In the genomic region with DNA sequence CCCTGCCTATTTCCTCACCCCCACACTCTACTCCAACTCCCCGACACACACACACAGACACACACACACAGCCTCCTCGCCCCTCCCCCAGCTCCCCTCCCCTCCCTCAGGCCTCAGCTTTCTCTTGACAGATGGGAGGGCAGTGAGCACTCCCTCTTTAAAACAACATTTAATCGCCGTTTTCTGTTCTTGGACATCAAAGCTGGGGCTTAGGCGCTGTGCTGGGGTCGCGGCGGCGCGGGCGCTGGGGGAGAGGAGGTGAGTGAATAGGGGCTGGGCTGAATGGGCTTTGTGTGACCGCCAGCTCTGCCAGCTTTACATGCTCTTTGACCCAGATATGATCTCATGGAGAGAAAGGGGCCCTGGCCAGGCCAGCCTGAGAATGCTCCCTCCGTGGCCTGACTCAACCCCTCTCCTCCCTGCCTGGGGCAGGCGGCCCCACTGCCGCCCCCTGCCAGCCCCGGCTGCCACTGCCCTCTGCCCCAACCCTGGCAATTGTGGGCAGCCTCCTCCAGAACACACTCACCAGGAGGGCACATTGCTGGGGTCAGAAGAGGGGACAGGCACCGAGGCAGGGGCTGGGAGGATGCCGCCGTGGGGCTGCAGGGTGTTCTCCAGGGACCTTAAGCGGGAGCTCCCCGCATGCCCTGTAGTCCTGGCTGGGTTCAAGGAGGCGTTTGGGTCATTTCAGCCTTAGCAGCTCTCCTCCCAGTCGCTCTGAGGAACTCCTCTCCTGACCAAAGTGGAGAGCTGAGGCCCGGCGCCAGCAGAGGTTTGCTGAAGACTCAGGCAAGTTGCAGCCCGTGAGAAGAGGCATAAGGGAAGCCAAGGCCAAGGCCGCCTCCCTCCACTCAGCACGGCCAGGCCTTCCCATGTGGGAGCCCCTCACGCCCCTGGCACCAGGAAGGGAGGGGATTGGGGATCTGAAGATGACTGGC, we compare ENCODE assay signal across 10 cellular contexts. TPM values are rescaled to one million over a fixed set of nuclear protein-coding genes. Genes with fewer than 3 reads are reported as not detected.
A peak's percentile ranks its signal among the peaks of the same experiment; 100 is the strongest.
DNase-seq lines count a peak whose midpoint lies in the region; ATAC-seq and TF ChIP-seq lines count a peak whose summit lies in the region.
"Had no signal": no experiment of that assay in that cellular context is flagged by ENCODE, and none has a peak within 500 bp of the region (broad histone marks: within the 10 kb centered on the region; RNA-seq: fewer than 3 reads in every experiment).

No MANE protein-coding gene starts in this region.

- peaks cover 0 to 41% (median 0%) of the 10 kb centered on the region in 11 experiments; a peak in 4 of 22 replicates for H4K20me1 ChIP-seq in BLaER1 treated with 17β-estradiol and CSF1 and Interleukin-3, amounts not matched to agents 10 nM and 100 nM
- no peaks in the 10 kb centered on the region for H4K20me1 ChIP-seq in Karpas-422 (ENCODE audit: insufficient read depth, low read depth, low read length)

- DNase-seq in adipocyte (ENCODE audit: low read depth) (peak; percentile 59), left ventricle myocardium inferior (peak; percentile 72), pons (ENCODE audit: low spot score) (peak; percentile 19), Karpas-422 (no peak), midbrain (lab: John Stamatoyannopoulos, UW) (no peak), NCI-H2196 treated with DMSO at 0.1 percent for 48 hours (lab: John Stamatoyannopoulos, UW; ENCODE audit: unreplicated experiment) (no peak)
- DNase-seq: activated effector memory CD4-positive, alpha-beta T cell treated with Interleukin-2 at 50 U/mL for 16 hours had no signal

- H2AFZ ChIP-seq in Karpas-422 (ENCODE audit: low read length): no peak overlapping the region

- no peaks in the 10 kb centered on the region for H3K27me3 ChIP-seq in BLaER1 treated with 17β-estradiol and CSF1 and Interleukin-3, amounts not matched to agents 10 nM and 100 nM
- no peaks in the 10 kb centered on the region for H3K27me3 ChIP-seq in adipocyte (replicated peaks; ENCODE audit: control insufficient read depth, insufficient read depth, low read length)
- no peaks in the 10 kb centered on the region for H3K27me3 ChIP-seq in left ventricle myocardium inferior (ENCODE audit: low read depth)
- H3K27me3 ChIP-seq in Karpas-422 (ENCODE audit: low read length): no peaks in the 10 kb centered on the region

- no peaks in the 10 kb centered on the region for H3K9me3 ChIP-seq in BLaER1 treated with 17β-estradiol and CSF1 and Interleukin-3, amounts not matched to agents 10 nM and 100 nM (replicated peaks in 1 of 11)
- H3K9me3 ChIP-seq in adipocyte (ENCODE audit: control insufficient read depth, low read length): no peaks in the 10 kb centered on the region
- no peaks in the 10 kb centered on the region for H3K9me3 ChIP-seq in left ventricle myocardium inferior (replicated peaks)
- no peaks in the 10 kb centered on the region for H3K9me3 ChIP-seq in Karpas-422 (ENCODE audit: low read length)

- no peaks in the 10 kb centered on the region for H3K79me2 ChIP-seq in Karpas-422 (ENCODE audit: low read length)

- H3K4me3 ChIP-seq in BLaER1 treated with 17β-estradiol and CSF1 and Interleukin-3, amounts not matched to agents 10 nM and 100 nM: no peak overlapping the region
- peak overlapping the region; percentile 66 for H3K4me3 ChIP-seq in adipocyte (ENCODE audit: low read length)
- peak overlapping the region; percentile 55 for H3K4me3 ChIP-seq in left ventricle myocardium inferior
- H3K4me3 ChIP-seq in Karpas-422 (ENCODE audit: low read length): no peak overlapping the region

- H3K4me2 ChIP-seq in BLaER1 treated with 17β-estradiol and CSF1 and Interleukin-3, amounts not matched to agents 10 nM and 100 nM: peak overlapping the region in 8 of 11 experiments; percentile 11 to 59 (median 42); a peak in 11 of 22 replicates
- no peak overlapping the region for H3K4me2 ChIP-seq in Karpas-422 (ENCODE audit: low read depth, low read length, poor library complexity, severe bottlenecking)

- peaks cover 6 to 36% (median 20%) of the 10 kb centered on the region in 10 experiments; a peak in 16 of 20 replicates for H3K4me1 ChIP-seq in BLaER1 treated with 17β-estradiol and CSF1 and Interleukin-3, amounts not matched to agents 10 nM and 100 nM
- H3K4me1 ChIP-seq in adipocyte (ENCODE audit: control insufficient read depth, insufficient read depth, low read length) (peaks cover 67% of the 10 kb centered on the region), left ventricle myocardium inferior (peaks cover 85% of the 10 kb centered on the region), Karpas-422 (ENCODE audit: low read length) (peaks cover 7% of the 10 kb centered on the region)

- intact Hi-C loops in left ventricle myocardium inferior (cut with micrococcal nuclease): loop anchor here (2.0 to 10.0 kb wide), 2 partner anchors 83 to 229 kb away; no protein-coding TSS in a partner anchor

- H3K36me3 ChIP-seq in BLaER1 treated with 17β-estradiol and CSF1 and Interleukin-3, amounts not matched to agents 10 nM and 100 nM: no peaks in the 10 kb centered on the region
- H3K36me3 ChIP-seq in adipocyte (ENCODE audit: control insufficient read depth, insufficient read depth, low read length, severe bottlenecking): peaks cover 38% of the 10 kb centered on the region
- H3K36me3 ChIP-seq in left ventricle myocardium inferior: peaks cover 22% of the 10 kb centered on the region
- H3K36me3 ChIP-seq in Karpas-422 (ENCODE audit: insufficient read depth, low read length): no peaks in the 10 kb centered on the region

- no peaks in the 10 kb centered on the region for H3K9me2 ChIP-seq in Karpas-422 (replicated peaks; ENCODE audit: insufficient read depth, low read length)

- no peak overlapping the region for H3K27ac ChIP-seq in BLaER1 treated with 17β-estradiol and CSF1 and Interleukin-3, amounts not matched to agents 10 nM and 100 nM
- peak overlapping the region; percentile 88 for H3K27ac ChIP-seq in left ventricle myocardium inferior (replicated peaks)
- H3K27ac ChIP-seq in Karpas-422 (ENCODE audit: low read length): no peak overlapping the region

- no peak overlapping the region for H3K9ac ChIP-seq in BLaER1 treated with 17β-estradiol and CSF1 and Interleukin-3, amounts not matched to agents 10 nM and 100 nM
- peak overlapping the region; percentile 85 for H3K9ac ChIP-seq in adipocyte (ENCODE audit: low read length)
- no peak overlapping the region for H3K9ac ChIP-seq in Karpas-422 (ENCODE audit: low read length)

- no peak for ATAC-seq in HG03571 (IDR thresholded peaks at IDR 0.05; ENCODE audit: unreplicated experiment)

- TF ChIP-seq CTCF in left ventricle myocardium inferior (IDR thresholded peaks at IDR 0.05; ENCODE audit: borderline replicate concordance): peak; percentile 45

RNA-seq across cellular contexts. Expression of a gene that starts 38.3 kb away (rescaled TPM):
- 32.6 TPM for total RNA-seq in left ventricle myocardium inferior
- total RNA-seq in Karpas-422 (2014; rRNA removed; shearing (Covaris generic); ENCODE audit: low replicate concordance): not detected in 2 replicates
- total RNA-seq: natural killer cell treated with Interleukin-12 subunit alpha and Interleukin-12 subunit beta and Interleukin-15 and Interleukin-18, amount 100 ng/mL, for 72 hours had no signal

Comparison
In these comparisons a context has a peak if more than half of its experiments do, and no peak if none do; other contexts are left out.
1. H3K4me3 ChIP-seq: peak in adipocyte (single experiment) and left ventricle myocardium inferior (single experiment); none in BLaER1 treated with 17β-estradiol and CSF1 and Interleukin-3, amounts not matched to agents 10 nM and 100 nM (0 of 10) and Karpas-422 (single experiment).
2. DNase-seq: peak in adipocyte (single experiment), left ventricle myocardium inferior (single experiment) and pons (single experiment); none in Karpas-422 (single experiment), midbrain (single experiment) and NCI-H2196 treated with DMSO at 0.1 percent for 48 hours (single experiment).
3. RNA of a gene that starts 38.3 kb away (total RNA-seq): 32.6 TPM in left ventricle myocardium inferior (single experiment); not detected in Karpas-422; every median in the first group is over 10 times any median in the second.